ENCODE assay signal across 9 cellular contexts in the genomic region with DNA sequence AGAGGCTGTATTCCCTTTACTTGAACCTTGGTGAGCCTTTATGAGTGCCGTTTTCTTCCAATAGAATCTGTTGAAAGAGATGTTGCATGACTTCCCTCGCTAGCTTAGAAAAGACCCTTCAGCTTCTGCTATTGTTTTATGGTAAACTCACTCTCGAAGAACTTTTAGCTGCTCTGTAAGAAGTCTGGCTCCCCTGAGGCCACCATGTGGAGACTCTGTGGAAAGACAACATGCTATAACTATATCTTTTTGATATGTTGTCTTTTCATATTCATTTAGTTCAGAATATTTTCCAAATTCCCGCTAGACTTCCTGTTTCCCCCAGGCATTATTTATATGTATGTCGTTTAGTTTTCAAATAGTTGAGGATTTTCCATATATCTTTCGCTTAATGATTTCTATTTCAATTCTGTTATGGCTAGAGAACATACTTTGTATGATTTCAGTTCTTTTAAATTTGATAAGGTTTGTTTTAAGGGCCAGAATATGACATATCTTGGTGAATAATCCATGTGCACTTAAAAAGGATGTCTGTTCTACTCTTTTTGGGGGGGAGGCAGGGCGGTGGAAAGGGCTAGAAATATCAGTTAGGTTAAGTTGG.
DNase-seq lines count a peak whose midpoint lies in the region; ATAC-seq, FAIRE-seq and TF ChIP-seq lines count a peak whose summit lies in the region.
"Had no signal": no experiment of that assay in that cellular context is flagged by ENCODE, and none has a peak within 500 bp of the region (broad histone marks: within the 10 kb centered on the region; RNA-seq: fewer than 3 reads in every experiment).

No MANE protein-coding gene starts in this region.

- no peaks in the 10 kb centered on the region for H3K27me3 ChIP-seq in Caco-2 (replicated peaks; ENCODE audit: control insufficient read depth, insufficient read depth, low read length)
- no peaks in the 10 kb centered on the region for H3K27me3 ChIP-seq in colonic mucosa

- no peak overlapping the region for H3K9ac ChIP-seq in colonic mucosa (ENCODE audit: low read depth in 2 of 2, low read length in 2 of 2)

- in situ Hi-C loops in SK-MEL-5 (cut with HindIII; ENCODE audit: low pct_unique_long_range_greater_than_20kb, low sequenced_read_pairs), result no loop called here

- POLR2A ChIA-PET in Caco-2 (lab: Charles Lee), result no interaction called here

- TF ChIP-seq CTCF in Caco-2 (IDR thresholded peaks at IDR 0.05; ENCODE audit: insufficient read depth in 1 of 2, low read depth in 1 of 2, low read length in 1 of 2, severe bottlenecking in 1 of 2, unreplicated experiment in 1 of 2) (peak; percentile 70 to 72), colonic mucosa (IDR thresholded peaks at IDR 0.05) (peak; percentile 75)

- CTCF ChIA-PET in Caco-2 (lab: Charles Lee), result interaction anchor here (0.6 to 1.3 kb wide), 6 partner anchors 12 to 243 kb away, joined by 3 to 14 read pairs (median 4); no protein-coding TSS in a partner anchor

- H3K27ac ChIP-seq in colonic mucosa, result no peak overlapping the region
- H3K27ac ChIP-seq: skin epidermis had no signal

- H3K9me3 ChIP-seq in Caco-2 (no peaks in the 10 kb centered on the region), colonic mucosa (no peaks in the 10 kb centered on the region)

- H3K27me3 Mint-ChIP-seq in Caco-2 (ENCODE audit: insufficient read depth, unreplicated experiment) (no peaks in the 10 kb centered on the region), memory B cell (no peaks in the 10 kb centered on the region)

- H3K36me3 Mint-ChIP-seq in Caco-2 (ENCODE audit: insufficient read depth, unreplicated experiment), result no peaks in the 10 kb centered on the region
- peaks cover 9% of the 10 kb centered on the region for H3K36me3 Mint-ChIP-seq in memory B cell

- no peak overlapping the region for H3K27ac Mint-ChIP-seq in Caco-2 (ENCODE audit: unreplicated experiment)
- peak overlapping the region; percentile 21 for H3K27ac Mint-ChIP-seq in memory B cell

- TF ChIP-seq POLR2A in H54 (IDR thresholded peaks at IDR 0.05; ENCODE audit: low read depth, low read length), result no peak

- DNase-seq in Caco-2 (peak in 1 of 2 experiments; percentile 24), H54 (ENCODE audit: insufficient read length, low spot score) (no peak), SK-MEL-5 (ENCODE audit: low read depth, low spot score) (peak; percentile 66), colonic mucosa (peak; percentile 25), memory B cell (ENCODE audit: low spot score in 2 of 2) (peak in 1 of 2 donors; percentile 2)

- H3K4me3 Mint-ChIP-seq in Caco-2 (ENCODE audit: unreplicated experiment), result no peak overlapping the region
- no peak overlapping the region for H3K4me3 Mint-ChIP-seq in memory B cell

- H3K4me1 Mint-ChIP-seq in Caco-2 (ENCODE audit: low read depth, unreplicated experiment), result peaks cover 11% of the 10 kb centered on the region
- peaks cover 18% of the 10 kb centered on the region for H3K4me1 Mint-ChIP-seq in memory B cell

- intact Hi-C loops in Caco-2 (cut with micrococcal nuclease; ENCODE audit: unreplicated experiment) (loop anchor here (10.0 kb wide), 1 partner anchor 351 kb away; no protein-coding TSS in a partner anchor), colonic mucosa (cut with DNase I) (loop anchor here (5.0 kb wide), 1 partner anchor 353 kb away; no protein-coding TSS in a partner anchor)

- FAIRE-seq in H54 (lab: Jason Lieb, UNC), result peak; percentile 57

- no peaks in the 10 kb centered on the region for H3K36me3 ChIP-seq in Caco-2 (ENCODE audit: control insufficient read depth, insufficient read depth, low read length)
- no peaks in the 10 kb centered on the region for H3K36me3 ChIP-seq in colonic mucosa

- no peak overlapping the region for H3K4me3 ChIP-seq in Caco-2 (ENCODE audit: low read depth, low read length)
- H3K4me3 ChIP-seq in colonic mucosa, result no peak overlapping the region
- H3K4me3 ChIP-seq: skin epidermis had no signal

- H3K4me1 ChIP-seq in Caco-2 (0 out of 2 replicates have a peak, but pooled peaks cover 4% of the 10 kb centered on the region), colonic mucosa (no peaks in the 10 kb centered on the region)

- no peaks in the 10 kb centered on the region for H3K9me3 Mint-ChIP-seq in Caco-2 (ENCODE audit: unreplicated experiment)
- no peaks in the 10 kb centered on the region for H3K9me3 Mint-ChIP-seq in memory B cell

- BruUV-seq in Caco-2 (replicated peaks; lab: Mats Ljungman, UMichigan), result no TSS peak

- ATAC-seq in memory B cell (ENCODE audit: low read depth), result peak; percentile 51
- no peak for ATAC-seq in HG03097 (IDR thresholded peaks at IDR 0.05; ENCODE audit: low FRiP score, unreplicated experiment)
- no peak for ATAC-seq in HG02970 (IDR thresholded peaks at IDR 0.05; ENCODE audit: low FRiP score, unreplicated experiment)
- ATAC-seq in HG02678 (IDR thresholded peaks at IDR 0.05; ENCODE audit: unreplicated experiment), result no peak
